In the genomic region with DNA sequence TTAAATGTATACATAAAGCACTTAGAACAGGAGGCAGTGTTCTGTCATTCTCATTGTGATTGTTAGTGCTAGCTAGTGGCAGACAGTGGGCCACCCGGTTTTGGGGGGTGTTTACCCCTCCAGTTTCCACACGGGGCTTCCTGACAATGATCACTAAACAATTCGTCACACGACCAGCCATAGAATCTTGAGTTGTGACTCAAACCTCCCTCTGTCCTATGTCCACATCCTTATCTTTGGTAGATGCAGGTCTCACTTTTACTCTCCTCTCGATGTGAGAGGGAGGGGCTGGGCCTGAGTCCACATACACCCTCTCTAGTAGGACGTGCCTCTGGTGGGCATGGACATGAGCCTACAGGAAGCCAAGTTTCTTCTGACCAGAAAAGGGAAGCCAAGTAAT, we compare ENCODE assay signal across 8 cellular contexts.
"Had no signal": no experiment of that assay in that cellular context is flagged by ENCODE, and none has a peak within 500 bp of the region (broad histone marks: within the 10 kb centered on the region; RNA-seq: fewer than 3 reads in every experiment).

No MANE protein-coding gene starts in this region.

- H3K36me3 ChIP-seq: heart left ventricle, lower lobe of right lung, right atrium auricular region, transverse colon, WERI-Rb-1 had no signal

- H3K27me3 ChIP-seq: heart left ventricle, right atrium auricular region, transverse colon had no signal

- H3K4me1 ChIP-seq: heart left ventricle, right atrium auricular region had no signal

- H3K9me3 ChIP-seq: lower lobe of right lung, right atrium auricular region, transverse colon had no signal

- H3K27ac Mint-ChIP-seq: activated T-cell treated with anti-CD3 and anti-CD28 coated beads, Interleukin-2, amount 50 U/mL, for 24 hours; endodermal cell; progenitor cell of endocrine pancreas had no signal

- H3K9me3 Mint-ChIP-seq: activated T-cell treated with anti-CD3 and anti-CD28 coated beads, Interleukin-2, amount 50 U/mL, for 24 hours had no signal

- H3K27ac ChIP-seq: heart left ventricle, lower lobe of right lung, right atrium auricular region, transverse colon, WERI-Rb-1 had no signal

- H3K27me3 Mint-ChIP-seq: activated T-cell treated with anti-CD3 and anti-CD28 coated beads, Interleukin-2, amount 50 U/mL, for 24 hours had no signal

- H3K4me3 ChIP-seq: heart left ventricle, lower lobe of right lung, right atrium auricular region, transverse colon had no signal
